ENCODE assay signal across 8 cellular contexts in genomic region chr1:154557248-154557938, GRCh38. TPM values are rescaled to one million over a fixed set of nuclear protein-coding genes. Genes with fewer than 3 reads are reported as not detected.
DNase-seq lines count a peak whose midpoint lies in the region; ATAC-seq and TF ChIP-seq lines count a peak whose summit lies in the region.

No MANE protein-coding gene starts in this region.

- H3K9me3 ChIP-seq in KOPT-K1 (ENCODE audit: insufficient read depth, low read length, poor library complexity, severe bottlenecking) = no peaks in the 10 kb centered on the region
- no peaks in the 10 kb centered on the region for H3K9me3 ChIP-seq in naive thymus-derived CD4-positive, alpha-beta T cell (ENCODE audit: control insufficient read depth in 2 of 3, low read length in 3 of 3)

- peaks cover 23 to 56% (median 44%) of the 10 kb centered on the region in 7 donors for H3K4me1 Mint-ChIP-seq in naive thymus-derived CD4-positive, alpha-beta T cell

- H3K4me3 Mint-ChIP-seq in naive thymus-derived CD4-positive, alpha-beta T cell = peak overlapping the region; percentile 87 to 97 (median 92)

- CTCF ChIA-PET in naive thymus-derived CD4-positive, alpha-beta T cell (lab: Charles Lee) = interaction anchor here (0.9 to 1.0 kb wide), 2 partner anchors 12 to 205 kb away, joined by 3 to 6 read pairs; no protein-coding TSS in a partner anchor

- intact Hi-C loops in naive thymus-derived CD4-positive, alpha-beta T cell (cut with micrococcal nuclease) = loop anchor here (2.0 to 10.0 kb wide), 5 partner anchors 77 to 373 kb away; partner anchors contain the start of gene IL6R (in 1 of the 2)

- peaks cover 43% of the 10 kb centered on the region for H3K36me3 ChIP-seq in KOPT-K1 (ENCODE audit: insufficient read depth, low read length)
- peaks cover 21 to 39% (median 28%) of the 10 kb centered on the region in 3 experiments for H3K36me3 ChIP-seq in naive thymus-derived CD4-positive, alpha-beta T cell (ENCODE audit: control insufficient read depth in 2 of 3, insufficient read depth in 3 of 3, low read length in 3 of 3)

- peaks cover 18 to 23% of the 10 kb centered on the region in 2 donors for H3K4me1 ChIP-seq in naive thymus-derived CD4-positive, alpha-beta T cell (ENCODE audit: control insufficient read depth in 2 of 2, insufficient read depth in 2 of 2, low read length in 2 of 2)

- peak overlapping the region; percentile 74 for H3K27ac ChIP-seq in KOPT-K1 (ENCODE audit: low read depth, low read length, poor library complexity, severe bottlenecking)
- H3K27ac ChIP-seq in naive thymus-derived CD4-positive, alpha-beta T cell (ENCODE audit: low read depth, low read length) = peak overlapping the region; percentile 86

- peaks cover 0 to 4% (median 0%) of the 10 kb centered on the region in 11 donors for H3K9me3 Mint-ChIP-seq in naive thymus-derived CD4-positive, alpha-beta T cell

- H3K27ac Mint-ChIP-seq in naive thymus-derived CD4-positive, alpha-beta T cell = peak overlapping the region; percentile 86 to 97 (median 92)

- TF ChIP-seq CTCF in AG10803 (conservative IDR thresholded peaks at IDR 0.05; ENCODE audit: low read length) = no peak
- TF ChIP-seq CTCF in choroid plexus epithelial cell (conservative IDR thresholded peaks at IDR 0.05; ENCODE audit: low read depth, low read length) = no peak

- H3K27me3 ChIP-seq in naive thymus-derived CD4-positive, alpha-beta T cell (ENCODE audit: control insufficient read depth in 2 of 2, insufficient read depth in 2 of 2, low read length in 2 of 2) = no peaks in the 10 kb centered on the region

- DNase-seq in AG10803 (ENCODE audit: low read depth) (no peak), choroid plexus epithelial cell (ENCODE audit: low read depth) (no peak), NCI-H2171 treated with DMSO at 0.1 percent for 48 hours (lab: John Stamatoyannopoulos, UW) (no peak), GM19240 (ENCODE audit: insufficient read length, low spot score) (no peak), NCI-H226 (no peak)
- DNase-seq in naive thymus-derived CD4-positive, alpha-beta T cell = no peak

- H3K4me3 ChIP-seq in AG10803 (ENCODE audit: low read length) = peak overlapping the region; percentile 73
- peak overlapping the region; percentile 80 for H3K4me3 ChIP-seq in choroid plexus epithelial cell (ENCODE audit: low read depth, low read length)
- peak overlapping the region; percentile 81 for H3K4me3 ChIP-seq in naive thymus-derived CD4-positive, alpha-beta T cell (ENCODE audit: low read length)

- POLR2A ChIA-PET in naive thymus-derived CD4-positive, alpha-beta T cell (lab: Charles Lee) = interaction anchor here (0.5 to 1.3 kb wide), 9 partner anchors 44 to 568 kb away, joined by 3 to 4 read pairs (median 3); partner anchors contain the start of genes PBXIP1 and UBAP2L

- no peaks in the 10 kb centered on the region for H3K27me3 Mint-ChIP-seq in naive thymus-derived CD4-positive, alpha-beta T cell

- H3K36me3 Mint-ChIP-seq in naive thymus-derived CD4-positive, alpha-beta T cell = peaks cover 11 to 32% (median 13%) of the 10 kb centered on the region in 5 donors

- no peak for ATAC-seq in naive thymus-derived CD4-positive, alpha-beta T cell
- no peak for ATAC-seq in HG02763 (IDR thresholded peaks at IDR 0.05; ENCODE audit: unreplicated experiment)

RNA-seq across cellular contexts. Expression of gene UBE2Q1, which starts 1.1 kb away (rescaled TPM):
- total RNA-seq in naive thymus-derived CD4-positive, alpha-beta T cell = 100 to 1,000 TPM in 3 of 5 experiments, 10 to 100 TPM in 2; 63.2 to 117 (median 106) TPM
- 10 to 100 TPM in 1 of 2 donors, 1 to 10 TPM in 1; 9.1 to 11.4 TPM for polyA plus RNA-seq in naive thymus-derived CD4-positive, alpha-beta T cell

RNA-seq across cellular contexts. Expression of gene CHRNB2, which starts 10.2 kb away (rescaled TPM):
- not detected for total RNA-seq in naive thymus-derived CD4-positive, alpha-beta T cell
- not detected for polyA plus RNA-seq in naive thymus-derived CD4-positive, alpha-beta T cell

RNA-seq across cellular contexts. Expression of gene ADAR, which starts 50.6 kb away (rescaled TPM):
- 100 to 1,000 TPM; 206 to 408 (median 237) TPM for total RNA-seq in naive thymus-derived CD4-positive, alpha-beta T cell
- polyA plus RNA-seq in naive thymus-derived CD4-positive, alpha-beta T cell = 100 to 1,000 TPM; 101 to 167 TPM

RNA-seq across cellular contexts. Expression of gene SHE, which starts 55.2 kb away (rescaled TPM):
- not detected for total RNA-seq in naive thymus-derived CD4-positive, alpha-beta T cell
- under 1 TPM in 1 of 2 donors, not detected in 1; 0.04 TPM for polyA plus RNA-seq in naive thymus-derived CD4-positive, alpha-beta T cell

RNA-seq across cellular contexts. Expression of gene TDRD10, which starts 55.4 kb away (rescaled TPM):
- total RNA-seq in naive thymus-derived CD4-positive, alpha-beta T cell = under 1 TPM in 1 of 5 experiments, not detected in 4; 0.29 TPM
- polyA plus RNA-seq in naive thymus-derived CD4-positive, alpha-beta T cell = not detected
